1 cellular context compared by ENCODE assay signal in the genomic region with DNA sequence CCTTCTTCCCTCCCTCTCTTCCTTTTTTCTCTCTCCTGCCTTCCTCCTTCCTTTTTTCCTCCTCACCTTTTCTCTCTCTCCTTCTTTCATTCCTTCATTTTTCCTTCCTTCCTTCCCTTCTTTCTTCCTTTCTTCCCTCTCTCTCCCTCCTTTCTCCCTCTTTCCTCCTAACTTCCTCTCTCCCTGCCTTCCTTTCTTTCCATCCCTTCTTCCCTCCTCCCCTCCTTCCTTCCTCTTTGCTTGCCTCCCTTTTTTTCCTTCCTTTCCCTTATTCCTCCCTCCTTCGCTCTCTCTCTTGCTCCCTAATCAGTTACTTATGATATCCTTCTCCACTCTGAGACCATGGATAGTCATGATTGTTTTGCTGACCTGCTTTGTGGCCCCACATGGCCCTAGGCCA.
TF ChIP-seq lines count a peak whose summit lies in the region.

No MANE protein-coding gene starts in this region.

TF ChIP-seq in K562, 482 proteins besides CTCF, POLR2A, EP300 and RAD21:
- TF ChIP-seq CTBP1 (IDR thresholded peaks at IDR 0.05; ENCODE audit: borderline replicate concordance) = no peak
- TF ChIP-seq, protein P1, sequence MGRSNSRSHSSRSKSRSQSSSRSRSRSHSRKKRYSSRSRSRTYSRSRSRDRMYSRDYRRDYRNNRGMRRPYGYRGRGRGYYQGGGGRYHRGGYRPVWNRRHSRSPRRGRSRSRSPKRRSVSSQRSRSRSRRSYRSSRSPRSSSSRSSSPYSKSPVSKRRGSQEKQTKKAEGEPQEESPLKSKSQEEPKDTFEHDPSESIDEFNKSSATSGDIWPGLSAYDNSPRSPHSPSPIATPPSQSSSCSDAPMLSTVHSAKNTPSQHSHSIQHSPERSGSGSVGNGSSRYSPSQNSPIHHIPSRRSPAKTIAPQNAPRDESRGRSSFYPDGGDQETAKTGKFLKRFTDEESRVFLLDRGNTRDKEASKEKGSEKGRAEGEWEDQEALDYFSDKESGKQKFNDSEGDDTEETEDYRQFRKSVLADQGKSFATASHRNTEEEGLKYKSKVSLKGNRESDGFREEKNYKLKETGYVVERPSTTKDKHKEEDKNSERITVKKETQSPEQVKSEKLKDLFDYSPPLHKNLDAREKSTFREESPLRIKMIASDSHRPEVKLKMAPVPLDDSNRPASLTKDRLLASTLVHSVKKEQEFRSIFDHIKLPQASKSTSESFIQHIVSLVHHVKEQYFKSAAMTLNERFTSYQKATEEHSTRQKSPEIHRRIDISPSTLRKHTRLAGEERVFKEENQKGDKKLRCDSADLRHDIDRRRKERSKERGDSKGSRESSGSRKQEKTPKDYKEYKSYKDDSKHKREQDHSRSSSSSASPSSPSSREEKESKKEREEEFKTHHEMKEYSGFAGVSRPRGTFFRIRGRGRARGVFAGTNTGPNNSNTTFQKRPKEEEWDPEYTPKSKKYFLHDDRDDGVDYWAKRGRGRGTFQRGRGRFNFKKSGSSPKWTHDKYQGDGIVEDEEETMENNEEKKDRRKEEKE (IDR thresholded peaks at IDR 0.05; ENCODE audit: borderline replicate concordance in 1 of 2, control insufficient read depth in 1 of 2, low read depth in 2 of 2, low read length in 1 of 2) = no peak
- TF ChIP-seq, protein P2, sequence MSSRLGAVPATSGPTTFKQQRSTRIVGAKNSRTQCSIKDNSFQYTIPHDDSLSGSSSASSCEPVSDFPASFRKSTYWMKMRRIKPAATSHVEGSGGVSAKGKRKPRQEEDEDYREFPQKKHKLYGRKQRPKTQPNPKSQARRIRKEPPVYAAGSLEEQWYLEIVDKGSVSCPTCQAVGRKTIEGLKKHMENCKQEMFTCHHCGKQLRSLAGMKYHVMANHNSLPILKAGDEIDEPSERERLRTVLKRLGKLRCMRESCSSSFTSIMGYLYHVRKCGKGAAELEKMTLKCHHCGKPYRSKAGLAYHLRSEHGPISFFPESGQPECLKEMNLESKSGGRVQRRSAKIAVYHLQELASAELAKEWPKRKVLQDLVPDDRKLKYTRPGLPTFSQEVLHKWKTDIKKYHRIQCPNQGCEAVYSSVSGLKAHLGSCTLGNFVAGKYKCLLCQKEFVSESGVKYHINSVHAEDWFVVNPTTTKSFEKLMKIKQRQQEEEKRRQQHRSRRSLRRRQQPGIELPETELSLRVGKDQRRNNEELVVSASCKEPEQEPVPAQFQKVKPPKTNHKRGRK (tag; IDR thresholded peaks at IDR 0.05) = peak; percentile 44; the same call in 1 of the 2 replicates
- TF ChIP-seq, protein P3, sequence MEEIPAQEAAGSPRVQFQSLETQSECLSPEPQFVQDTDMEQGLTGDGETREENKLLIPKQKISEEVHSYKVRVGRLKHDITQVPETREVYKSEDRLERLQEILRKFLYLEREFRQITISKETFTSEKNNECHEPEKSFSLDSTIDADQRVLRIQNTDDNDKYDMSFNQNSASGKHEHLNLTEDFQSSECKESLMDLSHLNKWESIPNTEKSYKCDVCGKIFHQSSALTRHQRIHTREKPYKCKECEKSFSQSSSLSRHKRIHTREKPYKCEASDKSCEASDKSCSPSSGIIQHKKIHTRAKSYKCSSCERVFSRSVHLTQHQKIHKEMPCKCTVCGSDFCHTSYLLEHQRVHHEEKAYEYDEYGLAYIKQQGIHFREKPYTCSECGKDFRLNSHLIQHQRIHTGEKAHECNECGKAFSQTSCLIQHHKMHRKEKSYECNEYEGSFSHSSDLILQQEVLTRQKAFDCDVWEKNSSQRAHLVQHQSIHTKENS (CRISPR knock-in tag; IDR thresholded peaks at IDR 0.05) = no peak
